Comparison of ENCODE assay signal across 8 cellular contexts in genomic region chr15:78241017-78241416, GRCh38. TPM values are rescaled to one million over a fixed set of nuclear protein-coding genes. Genes with fewer than 3 reads are reported as not detected.
DNase-seq lines count a peak whose midpoint lies in the region; ATAC-seq, FAIRE-seq and TF ChIP-seq lines count a peak whose summit lies in the region.

No MANE protein-coding gene starts in this region.

- ATAC-seq in natural killer cell (peak; percentile 83 to 97 (median 95)), HG02981 (IDR thresholded peaks at IDR 0.05; ENCODE audit: unreplicated experiment) (no peak)
- ATAC-seq in stimulated activated effector memory CD8-positive, alpha-beta T cell treated with anti-CD3 and anti-CD28 coated beads, Interleukin-12 subunit alpha, Interleukin-12 subunit beta, amount 100 ng/mL, for 72 hours = peak; percentile 92

- H3K4me3 ChIP-seq in OCI-LY7 (ENCODE audit: low read depth, low read length, poor library complexity, severe bottlenecking) (no peak overlapping the region), esophagus squamous epithelium (no peak overlapping the region)

- no peak overlapping the region for H3K4me3 Mint-ChIP-seq in natural killer cell
- no peak overlapping the region for H3K4me3 Mint-ChIP-seq in stimulated activated effector memory CD8-positive, alpha-beta T cell treated with anti-CD3 and anti-CD28 coated beads, Interleukin-12 subunit alpha, Interleukin-12 subunit beta, amount 100 ng/mL, for 72 hours

- H2AFZ ChIP-seq in OCI-LY7 (ENCODE audit: low read length) = no peak overlapping the region

- no peaks in the 10 kb centered on the region for H3K36me3 Mint-ChIP-seq in natural killer cell
- no peaks in the 10 kb centered on the region for H3K36me3 Mint-ChIP-seq in stimulated activated effector memory CD8-positive, alpha-beta T cell treated with anti-CD3 and anti-CD28 coated beads, Interleukin-12 subunit alpha, Interleukin-12 subunit beta, amount 100 ng/mL, for 72 hours

- no peaks in the 10 kb centered on the region for H3K27me3 Mint-ChIP-seq in natural killer cell (ENCODE audit: low read depth in 2 of 2)

- intact Hi-C loops in OCI-LY7 (cut with micrococcal nuclease; ENCODE audit: unreplicated experiment) = loop anchor here (1.0 to 10.0 kb wide), 8 partner anchors 46 to 336 kb away; partner anchors contain the start of gene CIB2
- intact Hi-C loops in esophagus squamous epithelium (cut with DNase I) = loop anchor here (5.0 kb wide), 1 partner anchor 129 kb away; no protein-coding TSS in a partner anchor
- intact Hi-C loops in natural killer cell (cut with micrococcal nuclease) = loop anchor here (1.0 to 5.0 kb wide), 4 partner anchors 114 to 331 kb away; no protein-coding TSS in a partner anchor

- no peaks in the 10 kb centered on the region for H3K9me3 Mint-ChIP-seq in natural killer cell
- no peaks in the 10 kb centered on the region for H3K9me3 Mint-ChIP-seq in stimulated activated effector memory CD8-positive, alpha-beta T cell treated with anti-CD3 and anti-CD28 coated beads, Interleukin-12 subunit alpha, Interleukin-12 subunit beta, amount 100 ng/mL, for 72 hours

- POLR2A ChIA-PET in OCI-LY7 (lab: Charles Lee) = interaction anchor here (0.6 to 0.7 kb wide), 3 partner anchors 80 to 182 kb away, joined by 3 read pairs; no protein-coding TSS in a partner anchor

- H3K27me3 ChIP-seq in esophagus squamous epithelium = peaks cover 0 to 9% (median 0%) of the 10 kb centered on the region in 4 donors

- H3K9me3 ChIP-seq in OCI-LY7 (ENCODE audit: low read length) = no peaks in the 10 kb centered on the region
- H3K9me3 ChIP-seq in esophagus squamous epithelium = no peaks in the 10 kb centered on the region

- H3K27ac ChIP-seq in OCI-LY7 (ENCODE audit: low read depth, low read length, poor library complexity, severe bottlenecking) = no peak overlapping the region
- H3K27ac ChIP-seq in esophagus squamous epithelium = no peak overlapping the region

- H4K20me1 ChIP-seq in OCI-LY7 (ENCODE audit: insufficient read depth, low read length) = no peaks in the 10 kb centered on the region

- no peak overlapping the region for H3K4me2 ChIP-seq in OCI-LY7 (ENCODE audit: low read length)

- CTCF ChIA-PET in OCI-LY7 (lab: Charles Lee; ENCODE audit: unreplicated experiment) = interaction anchor here (0.9 kb wide), 1 partner anchor 27 kb away, joined by 3 read pairs; no protein-coding TSS in a partner anchor

- H3K4me1 ChIP-seq in OCI-LY7 (ENCODE audit: insufficient read depth, low read length, poor library complexity, severe bottlenecking) = no peaks in the 10 kb centered on the region
- H3K4me1 ChIP-seq in esophagus squamous epithelium = peaks cover 0 to 16% (median 3%) of the 10 kb centered on the region in 3 donors

- no peak overlapping the region for H3K27ac Mint-ChIP-seq in natural killer cell
- no peak overlapping the region for H3K27ac Mint-ChIP-seq in stimulated activated effector memory CD8-positive, alpha-beta T cell treated with anti-CD3 and anti-CD28 coated beads, Interleukin-12 subunit alpha, Interleukin-12 subunit beta, amount 100 ng/mL, for 72 hours

- WGBS in esophagus squamous epithelium, 2 donors = 0 to 10% methylated on average over 3 to 10 of the region's 12 CpGs

- H3K4me1 Mint-ChIP-seq in natural killer cell = no peaks in the 10 kb centered on the region
- H3K4me1 Mint-ChIP-seq in stimulated activated effector memory CD8-positive, alpha-beta T cell treated with anti-CD3 and anti-CD28 coated beads, Interleukin-12 subunit alpha, Interleukin-12 subunit beta, amount 100 ng/mL, for 72 hours = no peaks in the 10 kb centered on the region

- TF ChIP-seq CTCF in D721Med (IDR thresholded peaks at IDR 0.05; ENCODE audit: insufficient read depth, missing control alignments) (peak; percentile 82), OCI-LY7 (conservative IDR thresholded peaks at IDR 0.05; ENCODE audit: low read length) (peak; percentile 88), esophagus squamous epithelium (IDR thresholded peaks at IDR 0.05) (peak; percentile 79 to 88 (median 85)), natural killer cell (IDR thresholded peaks at IDR 0.05) (peak; percentile 80)

- BruUV-seq in OCI-LY7 (replicated peaks; lab: Mats Ljungman, UMichigan) = no TSS peak

- H3K36me3 ChIP-seq in OCI-LY7 (ENCODE audit: insufficient read depth, low read length) (no peaks in the 10 kb centered on the region), esophagus squamous epithelium (no peaks in the 10 kb centered on the region)

- DNase-seq in D721Med (ENCODE audit: insufficient read length, low spot score) (peak; percentile 78), HK-2 (ENCODE audit: unreplicated experiment) (peak; percentile 74), OCI-LY7 (ENCODE audit: low spot score) (peak; percentile 73), activated T-cell treated with anti-CD3 and anti-CD28 coated beads for 48 hours (ENCODE audit: low read depth) (peak; percentile 77), esophagus squamous epithelium (lab: John Stamatoyannopoulos, UW) (peak; percentile 16), natural killer cell (peak; percentile 75)
- peak; percentile 80 to 94 for DNase-seq in stimulated activated effector memory CD8-positive, alpha-beta T cell treated with anti-CD3 and anti-CD28 coated beads, Interleukin-12 subunit alpha, Interleukin-12 subunit beta, amount 100 ng/mL, for 72 hours (ENCODE audit: low spot score in 2 of 2)

- FAIRE-seq in D721Med (lab: Jason Lieb, UNC) = no peak

- no peaks in the 10 kb centered on the region for H3K9me2 ChIP-seq in OCI-LY7 (ENCODE audit: insufficient read depth, low read length)

- no peaks in the 10 kb centered on the region for H3K79me2 ChIP-seq in OCI-LY7 (ENCODE audit: insufficient read depth, low read depth, low read length)

- no peak for TF ChIP-seq POLR2A in esophagus squamous epithelium (IDR thresholded peaks at IDR 0.05)

RNA-seq across cellular contexts. Expression of gene ACSBG1, which starts 6.7 kb away (rescaled TPM):
- total RNA-seq in OCI-LY7 (2014; rRNA removed; shearing (Covaris generic)) = 0.31 and 0.41 TPM in 2 replicates
- total RNA-seq in OCI-LY7 (2022) = 0.30 and 0.52 TPM in 2 replicates
- under 1 TPM in 2 of 4 donors, not detected in 2; 0.09 to 0.31 TPM for total RNA-seq in esophagus squamous epithelium
- total RNA-seq in natural killer cell = under 1 TPM in 1 of 3 donors, not detected in 2; 0.07 TPM

RNA-seq across cellular contexts. Expression of gene DNAJA4, which starts 23.3 kb away (rescaled TPM):
- not detected in 2 replicates for total RNA-seq in OCI-LY7 (2014; rRNA removed; shearing (Covaris generic))
- not detected in 2 replicates for total RNA-seq in OCI-LY7 (2022)
- total RNA-seq in esophagus squamous epithelium = 10 to 100 TPM in 3 of 4 donors, 1 to 10 TPM in 1; 7.9 to 24.0 (median 15.7) TPM
- 10 to 100 TPM; 23.2 to 28.8 (median 26.3) TPM for total RNA-seq in natural killer cell

RNA-seq across cellular contexts. Expression of gene SKIC8, which starts 58.4 kb away (rescaled TPM):
- total RNA-seq in OCI-LY7 (2014; rRNA removed; shearing (Covaris generic)) = 57.4 and 66.8 TPM in 2 replicates
- total RNA-seq in OCI-LY7 (2022) = 53.5 and 59.8 TPM in 2 replicates
- total RNA-seq in esophagus squamous epithelium = 10 to 100 TPM; 38.7 to 59.6 (median 56.9) TPM
- 10 to 100 TPM; 20.7 to 24.9 (median 21.4) TPM for total RNA-seq in natural killer cell

Comparison
In these comparisons a context has a peak if more than half of its experiments do, and no peak if none do; other contexts are left out.
1. DNase-seq: peak in every context shown above with its lines; median percentile 87 in stimulated activated effector memory CD8-positive, alpha-beta T cell treated with anti-CD3 and anti-CD28 coated beads, Interleukin-12 subunit alpha, Interleukin-12 subunit beta, amount 100 ng/mL, for 72 hours; 78 in D721Med; 77 in activated T-cell treated with anti-CD3 and anti-CD28 coated beads for 48 hours; 75 in natural killer cell; 74 in HK-2; 73 in OCI-LY7; 16 in esophagus squamous epithelium.
2. RNA of gene DNAJA4, which starts 23.3 kb away (total RNA-seq): 23.2 to 28.8 TPM in natural killer cell and 7.9 to 24.0 TPM in esophagus squamous epithelium; not detected in OCI-LY7; every median in the first group is over 4 times any median in the second.
3. Peak in every context shown above with its lines, with median percentiles within 50 percentile points of each other: CTCF ChIP-seq.